Comparison of ENCODE assay signal across 2 cellular contexts in the genomic region with DNA sequence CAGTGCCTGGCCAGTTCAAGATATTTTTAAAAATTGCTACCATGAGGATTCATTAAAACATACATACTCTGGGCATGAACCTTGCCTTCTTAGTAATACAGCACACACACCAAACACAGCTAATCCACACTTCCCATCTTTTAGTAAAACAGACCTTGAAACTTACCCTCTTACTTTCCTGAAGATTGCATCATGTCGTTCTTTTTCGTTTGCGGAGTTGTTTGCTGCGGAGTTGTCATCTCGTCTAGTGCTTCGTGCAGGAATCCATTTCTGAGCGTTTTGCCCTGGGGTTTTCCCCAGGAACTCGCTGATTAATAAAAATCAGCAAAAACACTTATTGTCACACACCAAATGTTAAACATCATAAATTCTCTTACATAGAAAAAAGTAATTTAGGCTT.
TF ChIP-seq lines count a peak whose summit lies in the region.

No MANE protein-coding gene starts in this region.

TF ChIP-seq in A549, 52 proteins besides CTCF, POLR2A, EP300 and RAD21 (continued from another document):
- TF ChIP-seq HDAC2 (IDR thresholded peaks at IDR 0.05) (no peak), GATA3 (IDR thresholded peaks at IDR 0.05; ENCODE audit: borderline replicate concordance) (no peak), ZC3H11A (IDR thresholded peaks at IDR 0.05) (no peak), MAZ (IDR thresholded peaks at IDR 0.05; ENCODE audit: borderline replicate concordance, low read depth, low read length) (no peak), ZSCAN20 (CRISPR knock-in tag; IDR thresholded peaks at IDR 0.05) (no peak), ATOH8 (CRISPR knock-in tag; IDR thresholded peaks at IDR 0.05; ENCODE audit: low read depth) (no peak), ESRRA (IDR thresholded peaks at IDR 0.05; ENCODE audit: borderline replicate concordance, low read length) (no peak), ZFP36 (IDR thresholded peaks at IDR 0.05; ENCODE audit: borderline replicate concordance, partially characterized antibody) (no peak), EHMT2 (IDR thresholded peaks at IDR 0.05; ENCODE audit: low read depth) (no peak), RARB (CRISPR knock-in tag; IDR thresholded peaks at IDR 0.05) (no peak), JUNB (IDR thresholded peaks at IDR 0.05) (no peak), ZNF302 (CRISPR knock-in tag; IDR thresholded peaks at IDR 0.05) (no peak), BCL3 (IDR thresholded peaks at IDR 0.05) (no peak)

TF ChIP-seq in GM23338, 12 proteins besides CTCF, POLR2A, EP300 and RAD21:
- no peak for TF ChIP-seq REST (IDR thresholded peaks at IDR 0.05; ENCODE audit: unreplicated experiment)
- no peak for TF ChIP-seq NANOG (IDR thresholded peaks at IDR 0.05; ENCODE audit: borderline replicate concordance)
- no peak for TF ChIP-seq JUNB (IDR thresholded peaks at IDR 0.05; ENCODE audit: unreplicated experiment)
- no peak for TF ChIP-seq ZNF331 (CRISPR knock-in tag; IDR thresholded peaks at IDR 0.05; ENCODE audit: low read depth)
- TF ChIP-seq, protein P1, sequence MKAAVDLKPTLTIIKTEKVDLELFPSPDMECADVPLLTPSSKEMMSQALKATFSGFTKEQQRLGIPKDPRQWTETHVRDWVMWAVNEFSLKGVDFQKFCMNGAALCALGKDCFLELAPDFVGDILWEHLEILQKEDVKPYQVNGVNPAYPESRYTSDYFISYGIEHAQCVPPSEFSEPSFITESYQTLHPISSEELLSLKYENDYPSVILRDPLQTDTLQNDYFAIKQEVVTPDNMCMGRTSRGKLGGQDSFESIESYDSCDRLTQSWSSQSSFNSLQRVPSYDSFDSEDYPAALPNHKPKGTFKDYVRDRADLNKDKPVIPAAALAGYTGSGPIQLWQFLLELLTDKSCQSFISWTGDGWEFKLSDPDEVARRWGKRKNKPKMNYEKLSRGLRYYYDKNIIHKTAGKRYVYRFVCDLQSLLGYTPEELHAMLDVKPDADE (IDR thresholded peaks at IDR 0.05): no peak
- no peak for TF ChIP-seq STAT1 (IDR thresholded peaks at IDR 0.05; ENCODE audit: unreplicated experiment)
- TF ChIP-seq EZH2 (IDR thresholded peaks at IDR 0.05; ENCODE audit: low read depth, unreplicated experiment): no peak
- no peak for TF ChIP-seq POLR2AphosphoS5 (IDR thresholded peaks at IDR 0.05; ENCODE audit: low read depth)
- TF ChIP-seq ZNF114 (CRISPR knock-in tag; IDR thresholded peaks at IDR 0.05): no peak
- no peak for TF ChIP-seq ZNF462 (CRISPR knock-in tag; IDR thresholded peaks at IDR 0.05)
- TF ChIP-seq EZH2phosphoT487 (IDR thresholded peaks at IDR 0.05; ENCODE audit: unreplicated experiment): no peak
- TF ChIP-seq CREB1 (CRISPR knock-in tag; IDR thresholded peaks at IDR 0.05; ENCODE audit: low read depth): no peak
